Comparison of ENCODE assay signal across 3 cellular contexts in the genomic region with DNA sequence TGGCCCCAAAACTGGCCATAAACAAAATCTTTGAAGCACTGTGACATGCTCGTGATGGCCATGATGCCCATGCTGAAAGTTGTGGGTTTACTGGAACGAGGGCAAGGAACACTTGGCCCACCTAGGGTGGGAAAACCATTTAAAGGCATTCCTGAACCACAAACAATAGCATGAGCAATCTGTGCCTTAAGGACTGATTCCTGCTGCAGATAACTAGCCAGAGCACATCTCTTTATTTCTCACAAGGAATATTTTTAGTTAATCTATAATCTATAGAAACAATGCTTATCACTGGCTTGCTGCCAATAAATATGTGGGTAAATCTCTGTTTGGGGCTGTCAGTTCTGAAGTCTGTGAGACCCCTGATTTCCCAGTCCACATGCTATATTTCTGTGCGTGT.
A peak's percentile ranks its signal among the peaks of the same experiment; 100 is the strongest.
TF ChIP-seq lines count a peak whose summit lies in the region.

No MANE protein-coding gene starts in this region.

TF ChIP-seq in HepG2, 621 proteins besides CTCF, POLR2A, EP300 and RAD21:
- no peak for TF ChIP-seq RFX1 (IDR thresholded peaks at IDR 0.05)
- TF ChIP-seq ZNF629 (CRISPR knock-in tag; conservative IDR thresholded peaks at IDR 0.05), result no peak
- TF ChIP-seq EEA1 (CRISPR knock-in tag; IDR thresholded peaks at IDR 0.05; ENCODE audit: borderline replicate concordance), result no peak
- TF ChIP-seq FLYWCH1 (CRISPR knock-in tag; IDR thresholded peaks at IDR 0.05), result no peak
- TF ChIP-seq ZEB1 (IDR thresholded peaks at IDR 0.05; ENCODE audit: insufficient replicate concordance, low read depth), result no peak
- TF ChIP-seq ZNF3 (CRISPR knock-in tag; IDR thresholded peaks at IDR 0.05), result no peak
- peak; percentile 97 for TF ChIP-seq ZNF761 (CRISPR knock-in tag; conservative IDR thresholded peaks at IDR 0.05)

TF ChIP-seq in HEK293, 187 proteins besides CTCF, POLR2A, EP300 and RAD21:
- TF ChIP-seq TRIM28 (IDR thresholded peaks at IDR 0.05; ENCODE audit: borderline replicate concordance, low read length), result peak; percentile 58; the same call in 1 of the 2 replicates
- TF ChIP-seq ZNF654 (tag by site-specific recombination; IDR thresholded peaks at IDR 0.05; ENCODE audit: low read depth), result no peak
- TF ChIP-seq SETDB1 (IDR thresholded peaks at IDR 0.05; ENCODE audit: insufficient read length, low read length), result peak; percentile 42

TF ChIP-seq in K562, 482 proteins besides CTCF, POLR2A, EP300 and RAD21:
- no peak for TF ChIP-seq MCM2 (IDR thresholded peaks at IDR 0.05; ENCODE audit: low read depth)
- peak; percentile 12; the same call in 1 of the 2 replicates for TF ChIP-seq NFIC (IDR thresholded peaks at IDR 0.05)
- TF ChIP-seq, protein P1, sequence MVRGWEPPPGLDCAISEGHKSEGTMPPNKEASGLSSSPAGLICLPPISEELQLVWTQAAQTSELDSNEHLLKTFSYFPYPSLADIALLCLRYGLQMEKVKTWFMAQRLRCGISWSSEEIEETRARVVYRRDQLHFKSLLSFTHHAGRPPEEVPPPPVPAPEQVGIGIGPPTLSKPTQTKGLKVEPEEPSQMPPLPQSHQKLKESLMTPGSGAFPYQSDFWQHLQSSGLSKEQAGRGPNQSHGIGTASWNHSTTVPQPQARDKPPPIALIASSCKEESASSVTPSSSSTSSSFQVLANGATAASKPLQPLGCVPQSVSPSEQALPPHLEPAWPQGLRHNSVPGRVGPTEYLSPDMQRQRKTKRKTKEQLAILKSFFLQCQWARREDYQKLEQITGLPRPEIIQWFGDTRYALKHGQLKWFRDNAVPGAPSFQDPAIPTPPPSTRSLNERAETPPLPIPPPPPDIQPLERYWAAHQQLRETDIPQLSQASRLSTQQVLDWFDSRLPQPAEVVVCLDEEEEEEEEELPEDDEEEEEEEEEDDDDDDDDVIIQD (CRISPR knock-in tag; IDR thresholded peaks at IDR 0.05), result no peak
TF ChIP-seq in K562: peak in this region for 1.
